Comparison of ENCODE assay signal across 22 cellular contexts in the genomic region with DNA sequence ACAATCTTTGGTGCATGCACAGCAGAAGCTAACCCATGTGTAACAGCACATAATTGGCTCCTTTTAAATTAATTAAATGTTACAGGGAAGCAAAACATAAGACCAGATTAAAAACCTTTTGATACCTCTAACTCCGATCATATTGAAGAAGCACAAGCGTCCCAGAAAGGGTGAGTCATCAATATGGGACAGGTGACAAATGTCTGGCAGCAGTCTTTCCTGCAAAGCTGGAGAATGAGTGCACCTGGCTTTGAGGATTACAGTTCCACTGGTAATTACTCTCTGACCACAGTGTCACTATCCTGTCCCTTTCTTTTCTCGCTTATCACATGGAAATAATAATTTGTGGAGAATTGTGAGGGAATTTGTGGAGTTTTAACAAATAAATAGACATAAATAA.
A peak's percentile ranks its signal among the peaks of the same experiment; 100 is the strongest.
DNase-seq lines count a peak whose midpoint lies in the region; ATAC-seq lines count a peak whose summit lies in the region.
"Had no signal": no experiment of that assay in that cellular context is flagged by ENCODE, and none has a peak within 500 bp of the region (broad histone marks: within the 10 kb centered on the region; RNA-seq: fewer than 3 reads in every experiment).

No MANE protein-coding gene starts in this region.

- no peaks in the 10 kb centered on the region for H3K4me1 Mint-ChIP-seq in activated T-helper 17 cell treated with anti-CD3 and anti-CD28 coated beads, Interleukin-2, amount 50 U/mL, for 72 hours
- H3K4me1 Mint-ChIP-seq: activated naive CD8-positive, alpha-beta T cell treated with anti-CD3 and anti-CD28 coated beads, Interleukin-2, amount 10 ng/mL, durations not matched to agents 7 days and 5 days; stimulated activated effector memory CD8-positive, alpha-beta T cell treated with anti-CD3 and anti-CD28 coated beads, Interleukin-12 subunit alpha, Interleukin-12 subunit beta, amount 100 ng/mL, for 72 hours had no signal

- peaks cover 6% of the 10 kb centered on the region for H3K27me3 Mint-ChIP-seq in activated T-helper 17 cell treated with anti-CD3 and anti-CD28 coated beads, Interleukin-2, amount 50 U/mL, for 72 hours

- H3K36me3 Mint-ChIP-seq in activated T-helper 17 cell treated with anti-CD3 and anti-CD28 coated beads, Interleukin-2, amount 50 U/mL, for 72 hours (ENCODE audit: low read depth): no peaks in the 10 kb centered on the region
- H3K36me3 Mint-ChIP-seq: activated naive CD8-positive, alpha-beta T cell treated with anti-CD3 and anti-CD28 coated beads, Interleukin-2, amount 10 ng/mL, durations not matched to agents 7 days and 5 days; stimulated activated effector memory CD8-positive, alpha-beta T cell treated with anti-CD3 and anti-CD28 coated beads, Interleukin-12 subunit alpha, Interleukin-12 subunit beta, amount 100 ng/mL, for 72 hours had no signal

- peaks cover 6% of the 10 kb centered on the region for H3K9me3 Mint-ChIP-seq in activated T-helper 17 cell treated with anti-CD3 and anti-CD28 coated beads, Interleukin-2, amount 50 U/mL, for 72 hours

- H3K4me3 Mint-ChIP-seq in activated T-helper 17 cell treated with anti-CD3 and anti-CD28 coated beads, Interleukin-2, amount 50 U/mL, for 72 hours: no peak overlapping the region
- H3K4me3 Mint-ChIP-seq: activated naive CD8-positive, alpha-beta T cell treated with anti-CD3 and anti-CD28 coated beads, Interleukin-2, amount 10 ng/mL, durations not matched to agents 7 days and 5 days; activated T-cell treated with anti-CD3 and anti-CD28 coated beads, Interleukin-2, amount 50 U/mL, for 24 hours; stimulated activated effector memory CD8-positive, alpha-beta T cell treated with anti-CD3 and anti-CD28 coated beads, Interleukin-12 subunit alpha, Interleukin-12 subunit beta, amount 100 ng/mL, for 72 hours had no signal

- peak; percentile 60 for DNase-seq in COLO668 (lab: John Stamatoyannopoulos, UW; ENCODE audit: unreplicated experiment)
- DNase-seq in DMS153 (lab: John Stamatoyannopoulos, UW): peak; percentile 51
- peak; percentile 21 for DNase-seq in NCI-H510A (lab: John Stamatoyannopoulos, UW)
- DNase-seq in SHP77 treated with DMSO at 0.1 percent for 48 hours (lab: John Stamatoyannopoulos, UW): peak; percentile 45
- DNase-seq: activated gamma-delta T cell; activated naive CD8-positive, alpha-beta T cell treated with anti-CD3 and anti-CD28 coated beads, Interleukin-2, amount 10 ng/mL, durations not matched to agents 7 days and 5 days; activated T-cell treated with anti-CD3 and anti-CD28 coated beads, Interleukin-2, amount 50 U/mL, for 24 hours; Caco-2; colonic mucosa; effector CD8-positive, alpha-beta T cell; GM23248; hypothalamus; left cardiac atrium; NCI-H1694 treated with DMSO at 0.1 percent for 48 hours; NCI-H524 treated with DMSO at 0.1 percent for 48 hours; ovary; RPMI8226; upper lobe of right lung had no signal

- ATAC-seq in HG03196 (IDR thresholded peaks at IDR 0.05; ENCODE audit: unreplicated experiment): no peak
- no peak for ATAC-seq in GM19455 (IDR thresholded peaks at IDR 0.05; ENCODE audit: unreplicated experiment)
- ATAC-seq in activated T-helper 17 cell treated with anti-CD3 and anti-CD28 coated beads, Interleukin-2, amount 50 U/mL, for 72 hours (replicated peaks): no peak
- ATAC-seq: left cardiac atrium; stimulated activated effector memory CD8-positive, alpha-beta T cell treated with anti-CD3 and anti-CD28 coated beads, Interleukin-12 subunit alpha, Interleukin-12 subunit beta, amount 100 ng/mL, for 72 hours; upper lobe of right lung had no signal

- no peak overlapping the region for H3K27ac Mint-ChIP-seq in activated T-helper 17 cell treated with anti-CD3 and anti-CD28 coated beads, Interleukin-2, amount 50 U/mL, for 72 hours
- H3K27ac Mint-ChIP-seq: activated naive CD8-positive, alpha-beta T cell treated with anti-CD3 and anti-CD28 coated beads, Interleukin-2, amount 10 ng/mL, durations not matched to agents 7 days and 5 days; activated T-cell treated with anti-CD3 and anti-CD28 coated beads, Interleukin-2, amount 50 U/mL, for 24 hours; stimulated activated effector memory CD8-positive, alpha-beta T cell treated with anti-CD3 and anti-CD28 coated beads, Interleukin-12 subunit alpha, Interleukin-12 subunit beta, amount 100 ng/mL, for 72 hours had no signal
